In the genomic region with DNA sequence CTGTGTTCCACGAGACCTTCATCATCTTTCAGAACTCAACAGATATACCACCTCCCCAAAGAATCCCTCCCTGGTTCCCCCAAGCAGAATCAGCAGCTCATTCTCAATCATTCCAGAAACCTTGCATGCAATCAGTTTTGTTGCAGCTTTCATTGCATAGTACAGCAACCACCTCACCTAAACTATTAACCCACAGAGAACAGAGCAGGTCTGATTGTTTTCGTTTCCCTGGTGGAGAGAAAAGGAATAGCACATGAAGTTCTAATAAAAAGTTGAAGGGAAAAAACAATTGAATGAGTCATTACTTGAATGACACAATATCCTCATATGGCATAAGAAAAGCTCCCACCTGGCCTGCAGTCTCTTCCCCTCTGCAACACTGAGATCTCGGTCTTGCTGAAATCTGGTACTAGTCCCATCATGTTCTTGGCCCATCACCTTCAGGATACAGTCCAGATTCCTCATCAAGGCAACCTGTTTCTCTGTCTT, we compare ENCODE assay signal across 9 cellular contexts.
DNase-seq lines count a peak whose midpoint lies in the region; TF ChIP-seq lines count a peak whose summit lies in the region.
"Had no signal": no experiment of that assay in that cellular context is flagged by ENCODE, and none has a peak within 500 bp of the region (broad histone marks: within the 10 kb centered on the region; RNA-seq: fewer than 3 reads in every experiment).

No MANE protein-coding gene starts in this region.

- no peaks in the 10 kb centered on the region for H4K20me1 ChIP-seq in hepatocyte (ENCODE audit: insufficient read depth, poor library complexity, severe bottlenecking)

- WGBS in hepatocyte (ENCODE audit: low lambda C conversion rate, missing lambda C conversion rate), result 84% methylated on average over 3 of the region's 3 CpGs

- H3K4me3 ChIP-seq in hepatocyte, result no peak overlapping the region
- H3K4me3 ChIP-seq: mucosa of descending colon had no signal

- H3K27me3 ChIP-seq in hepatocyte, result no peaks in the 10 kb centered on the region

- TF ChIP-seq CTCF in hepatocyte (IDR thresholded peaks at IDR 0.05; ENCODE audit: poor library complexity), result no peak

- H3K9me2 ChIP-seq in hepatocyte (replicated peaks; ENCODE audit: insufficient read depth), result no peaks in the 10 kb centered on the region

- no peaks in the 10 kb centered on the region for H3K79me2 ChIP-seq in hepatocyte

- no peaks in the 10 kb centered on the region for H3K4me1 ChIP-seq in hepatocyte (ENCODE audit: insufficient read depth)

- H3K36me3 ChIP-seq in hepatocyte (replicated peaks; ENCODE audit: insufficient read depth, low read depth), result no peaks in the 10 kb centered on the region

- H3K4me2 ChIP-seq in hepatocyte, result no peak overlapping the region

- DNase-seq in AML-193 (lab: John Stamatoyannopoulos, UW) (peak; percentile 34 to 69), HCEC 1CT (peak; percentile 51), SW480 (ENCODE audit: low spot score) (peak; percentile 52), iPS DF 4.7 (ENCODE audit: extremely low read depth, low spot score) (peak; percentile 9), hepatocyte (ENCODE audit: low spot score) (no peak), retina (no peak), NCI-H1436 treated with DMSO at 0.1 percent for 48 hours (lab: John Stamatoyannopoulos, UW) (no peak)
- no peak for DNase-seq in stimulated activated CD4-positive, alpha-beta T cell treated with anti-CD3 and anti-CD28 coated beads, Interleukin-4, amount 100 ng/mL, for 4 hours
- DNase-seq: mucosa of descending colon had no signal

- no peak overlapping the region for H3K27ac ChIP-seq in hepatocyte

- no peak overlapping the region for H2AFZ ChIP-seq in hepatocyte

- no peaks in the 10 kb centered on the region for H3K9me3 ChIP-seq in hepatocyte (ENCODE audit: low read depth)

Comparison
In these comparisons a context has a peak if more than half of its experiments do, and no peak if none do; other contexts are left out.
1. DNase-seq: peak in AML-193 (2 of 2), HCEC 1CT (single experiment), SW480 (single experiment) and iPS DF 4.7 (single experiment); none in hepatocyte (single experiment), retina (single experiment), stimulated activated CD4-positive, alpha-beta T cell treated with anti-CD3 and anti-CD28 coated beads, Interleukin-4, amount 100 ng/mL, for 4 hours (0 of 2) and NCI-H1436 treated with DMSO at 0.1 percent for 48 hours (single experiment).